9 cellular contexts compared by ENCODE assay signal in genomic region chr22:40679964-40680818, GRCh38. TPM values are rescaled to one million over a fixed set of nuclear protein-coding genes. Genes with fewer than 3 reads are reported as not detected.
DNase-seq lines count a peak whose midpoint lies in the region; ATAC-seq and TF ChIP-seq lines count a peak whose summit lies in the region.
"Had no signal": no experiment of that assay in that cellular context is flagged by ENCODE, and none has a peak within 500 bp of the region (broad histone marks: within the 10 kb centered on the region; RNA-seq: fewer than 3 reads in every experiment).

No MANE protein-coding gene starts in this region.

- no peak overlapping the region for H3K4me3 Mint-ChIP-seq in activated T-helper 1 cell treated with anti-CD3 and anti-CD28 coated beads, Interleukin-12 subunit alpha, Interleukin-12 subunit beta, Interleukin-2, Interleukin-4 antibody, amounts not matched to agents 30 ng/mL and 10 ng/mL and 1 ng/mL, durations not matched to agents 14 hours and 24 hours and 36 hours

- H3K27ac ChIP-seq in psoas muscle = no peak overlapping the region

- H3K27ac Mint-ChIP-seq in activated T-helper 1 cell treated with anti-CD3 and anti-CD28 coated beads, Interleukin-12 subunit alpha, Interleukin-12 subunit beta, Interleukin-2, Interleukin-4 antibody, amounts not matched to agents 30 ng/mL and 10 ng/mL and 1 ng/mL, durations not matched to agents 14 hours and 24 hours and 36 hours = peak overlapping the region; percentile 12

- no peak for ATAC-seq in psoas muscle

- H3K4me3 ChIP-seq in H7 (ENCODE audit: insufficient read depth, low read depth, low read length) (no peak overlapping the region), fibroblast of villous mesenchyme (ENCODE audit: low read depth, low read length) (no peak overlapping the region), psoas muscle (peak overlapping the region; percentile 29)

- no peaks in the 10 kb centered on the region for H3K36me3 Mint-ChIP-seq in activated T-helper 1 cell treated with anti-CD3 and anti-CD28 coated beads, Interleukin-12 subunit alpha, Interleukin-12 subunit beta, Interleukin-2, Interleukin-4 antibody, amounts not matched to agents 30 ng/mL and 10 ng/mL and 1 ng/mL, durations not matched to agents 14 hours and 24 hours and 36 hours (ENCODE audit: low read depth)

- H3K9me3 Mint-ChIP-seq in activated T-helper 1 cell treated with anti-CD3 and anti-CD28 coated beads, Interleukin-12 subunit alpha, Interleukin-12 subunit beta, Interleukin-2, Interleukin-4 antibody, amounts not matched to agents 30 ng/mL and 10 ng/mL and 1 ng/mL, durations not matched to agents 14 hours and 24 hours and 36 hours = no peaks in the 10 kb centered on the region

- intact Hi-C loops in activated T-helper 1 cell treated with anti-CD3 and anti-CD28 coated beads, Interleukin-12 subunit alpha, Interleukin-12 subunit beta, Interleukin-2, Interleukin-4 antibody, amounts not matched to agents 30 ng/mL and 10 ng/mL and 1 ng/mL, durations not matched to agents 14 hours and 24 hours and 36 hours (cut with micrococcal nuclease) = no loop called here
- intact Hi-C loops in psoas muscle (cut with DNase I) = loop anchor here in 1 of 2 donors (5.0 kb wide), 1 partner anchor 77 kb away; no protein-coding TSS in a partner anchor

- H3K4me1 ChIP-seq in psoas muscle = peaks cover 9% of the 10 kb centered on the region

- H3K27me3 ChIP-seq in H7 (ENCODE audit: control insufficient read depth, insufficient read depth, low read length) = no peaks in the 10 kb centered on the region
- H3K27me3 ChIP-seq in psoas muscle (ENCODE audit: insufficient read depth in 3 of 3, low read length in 2 of 3) = peaks cover 0 to 19% (median 6%) of the 10 kb centered on the region in 3 donors

- H3K36me3 ChIP-seq in H7 (replicated peaks; ENCODE audit: control insufficient read depth, insufficient read depth, low read length) (no peaks in the 10 kb centered on the region), psoas muscle (ENCODE audit: insufficient read depth in 1 of 2, low read depth in 1 of 2) (no peaks in the 10 kb centered on the region)

- H3K4me1 Mint-ChIP-seq in activated T-helper 1 cell treated with anti-CD3 and anti-CD28 coated beads, Interleukin-12 subunit alpha, Interleukin-12 subunit beta, Interleukin-2, Interleukin-4 antibody, amounts not matched to agents 30 ng/mL and 10 ng/mL and 1 ng/mL, durations not matched to agents 14 hours and 24 hours and 36 hours (ENCODE audit: low read depth) = peaks cover 38% of the 10 kb centered on the region

- no peaks in the 10 kb centered on the region for H3K9me3 ChIP-seq in psoas muscle

- TF ChIP-seq CTCF in fibroblast of villous mesenchyme (IDR thresholded peaks at IDR 0.05; ENCODE audit: insufficient read depth, low read depth, low read length) (peak; percentile 33), psoas muscle (IDR thresholded peaks at IDR 0.05) (no peak), GM20000 (IDR thresholded peaks at IDR 0.05; ENCODE audit: extremely low read depth, missing control alignments) (no peak)

- 23 to 39% (median 34%) methylated on average over 9 of the region's 9 CpGs for WGBS in psoas muscle, 3 donors

- H3K27me3 Mint-ChIP-seq in activated T-helper 1 cell treated with anti-CD3 and anti-CD28 coated beads, Interleukin-12 subunit alpha, Interleukin-12 subunit beta, Interleukin-2, Interleukin-4 antibody, amounts not matched to agents 30 ng/mL and 10 ng/mL and 1 ng/mL, durations not matched to agents 14 hours and 24 hours and 36 hours (ENCODE audit: insufficient read depth) = peaks cover 12% of the 10 kb centered on the region

- peak; percentile 72 for DNase-seq in H7
- no peak for DNase-seq in activated T-helper 1 cell treated with anti-CD3 and anti-CD28 coated beads, Interleukin-12 subunit alpha, Interleukin-12 subunit beta, Interleukin-2, Interleukin-4 antibody, amounts not matched to agents 30 ng/mL and 10 ng/mL and 1 ng/mL, durations not matched to agents 14 hours and 24 hours and 36 hours (ENCODE audit: low spot score)
- DNase-seq in fibroblast of villous mesenchyme (ENCODE audit: low read depth) = peak; percentile 49
- DNase-seq in psoas muscle = no peak
- no peak for DNase-seq in NK-92 treated with Interleukin-12 subunit alpha and Interleukin-12 subunit beta, amount 100 ng/mL, for 24 hours (lab: John Stamatoyannopoulos, UW)
- DNase-seq in GM20000 (ENCODE audit: low spot score) = no peak
- DNase-seq in Ammon's horn (ENCODE audit: low spot score) = no peak
- DNase-seq: activated CD4-positive, CD25-positive, alpha-beta regulatory T cell; OCI-M1 had no signal

RNA-seq across cellular contexts. Expression of gene MCHR1, which starts 0.9 kb away (rescaled TPM):
- 2.8 and 4.8 TPM in 2 replicates for total RNA-seq in H7 (2014; rRNA removed; shearing (Covaris generic))
- not detected in 2 replicates for total RNA-seq in activated T-helper 1 cell treated with anti-CD3 and anti-CD28 coated beads, Interleukin-12 subunit alpha, Interleukin-12 subunit beta, Interleukin-2, Interleukin-4 antibody, amounts not matched to agents 30 ng/mL and 10 ng/mL and 1 ng/mL, durations not matched to agents 14 hours and 24 hours and 36 hours
- total RNA-seq in fibroblast of villous mesenchyme = 0.32 and 0.43 TPM in 2 replicates
- total RNA-seq in psoas muscle = 1 to 10 TPM in 1 of 4 donors, under 1 TPM in 1, not detected in 2; 0.21 to 1.2 TPM
- under 1 TPM in 2 of 3 donors, not detected in 1; 0.04 to 0.08 TPM for polyA plus RNA-seq in psoas muscle

RNA-seq across cellular contexts. Expression of gene MRTFA, which starts 43.7 kb away (rescaled TPM):
- 26.2 and 35.4 TPM in 2 replicates for total RNA-seq in H7 (2014; rRNA removed; shearing (Covaris generic))
- 47.4 and 47.8 TPM in 2 replicates for total RNA-seq in activated T-helper 1 cell treated with anti-CD3 and anti-CD28 coated beads, Interleukin-12 subunit alpha, Interleukin-12 subunit beta, Interleukin-2, Interleukin-4 antibody, amounts not matched to agents 30 ng/mL and 10 ng/mL and 1 ng/mL, durations not matched to agents 14 hours and 24 hours and 36 hours
- total RNA-seq in fibroblast of villous mesenchyme (44.9 and 50.6 TPM in 2 replicates), psoas muscle (10 to 100 TPM; 15.7 to 24.0 (median 20.0) TPM)
- 10 to 100 TPM; 10.1 to 14.2 (median 14.2) TPM for polyA plus RNA-seq in psoas muscle

Comparison
In these comparisons a context has a peak if more than half of its experiments do, and no peak if none do; other contexts are left out.
1. DNase-seq: peak in H7 (single experiment) and fibroblast of villous mesenchyme (single experiment); none in activated T-helper 1 cell treated with anti-CD3 and anti-CD28 coated beads, Interleukin-12 subunit alpha, Interleukin-12 subunit beta, Interleukin-2, Interleukin-4 antibody, amounts not matched to agents 30 ng/mL and 10 ng/mL and 1 ng/mL, durations not matched to agents 14 hours and 24 hours and 36 hours (single experiment), psoas muscle (0 of 2), NK-92 treated with Interleukin-12 subunit alpha and Interleukin-12 subunit beta, amount 100 ng/mL, for 24 hours (single experiment), GM20000 (single experiment) and Ammon's horn (single experiment).